Comparison of ENCODE assay signal across 6 cellular contexts in genomic region chr2:40298026-40298425, GRCh38.
"Had no signal": no experiment of that assay in that cellular context is flagged by ENCODE, and none has a peak within 500 bp of the region (broad histone marks: within the 10 kb centered on the region; RNA-seq: fewer than 3 reads in every experiment).

No MANE protein-coding gene starts in this region.

- H3K4me2 ChIP-seq: KMS-11 had no signal

- H3K27ac ChIP-seq: HL-60, KMS-11 had no signal

- FAIRE-seq: HTR-8/SVneo, K562 had no signal

- ATAC-seq: K562 had no signal

- DNase-seq: KBM-7, KG1 had no signal

- H3K4me3 ChIP-seq: K562 had no signal

- H3K9ac ChIP-seq: KMS-11 had no signal
